Comparison of ENCODE assay signal across 17 cellular contexts in the genomic region with DNA sequence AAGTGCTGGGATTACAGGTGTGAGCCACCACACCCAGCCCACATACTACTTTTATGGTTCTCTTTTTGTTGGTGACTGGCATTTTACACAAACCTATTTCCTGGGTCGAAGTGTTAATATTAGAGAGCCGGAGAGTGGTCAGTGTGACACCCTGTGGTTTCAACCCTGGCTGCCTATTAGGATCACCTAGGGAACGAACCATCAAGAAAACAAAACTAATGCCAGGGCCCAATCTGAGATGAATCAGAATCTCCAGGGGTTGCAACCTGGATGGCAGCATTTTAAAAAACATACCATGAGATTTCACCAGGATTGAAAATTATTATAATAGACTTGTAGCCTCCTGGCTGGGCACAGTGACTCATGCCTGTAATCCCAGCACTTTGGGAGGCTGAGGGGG. TPM values are rescaled to one million over a fixed set of nuclear protein-coding genes. Genes with fewer than 3 reads are reported as not detected.
DNase-seq lines count a peak whose midpoint lies in the region; ATAC-seq and TF ChIP-seq lines count a peak whose summit lies in the region.
"Had no signal": no experiment of that assay in that cellular context is flagged by ENCODE, and none has a peak within 500 bp of the region (broad histone marks: within the 10 kb centered on the region; RNA-seq: fewer than 3 reads in every experiment).

No MANE protein-coding gene starts in this region.

- peaks cover 55 to 92% (median 75%) of the 10 kb centered on the region in 3 experiments for H3K36me3 Mint-ChIP-seq in H9 (ENCODE audit: insufficient read depth in 1 of 3, low read depth in 3 of 3)
- peaks cover 5% of the 10 kb centered on the region for H3K36me3 Mint-ChIP-seq in T-helper 17 cell (ENCODE audit: low read depth)
- peaks cover 35% of the 10 kb centered on the region for H3K36me3 Mint-ChIP-seq in endothelial cell (ENCODE audit: low read depth, unreplicated experiment)

- H3K23ac ChIP-seq in H9 (ENCODE audit: insufficient read length, low read depth, low read length) (no peak overlapping the region), trophoblast cell (ENCODE audit: low read length) (no peak overlapping the region)

- H3K14ac ChIP-seq in H9 (ENCODE audit: insufficient read depth, low read length) = no peak overlapping the region
- H3K14ac ChIP-seq in trophoblast cell (ENCODE audit: low read length) = no peak overlapping the region

- H3K9me3 Mint-ChIP-seq in H9 (no peaks in the 10 kb centered on the region), endothelial cell (ENCODE audit: unreplicated experiment) (no peaks in the 10 kb centered on the region)
- H3K9me3 Mint-ChIP-seq: CD4-positive, alpha-beta memory T cell; HFFc6 had no signal

- no peak overlapping the region for H2BK120ac ChIP-seq in H9 (ENCODE audit: low read depth, low read length, poor library complexity, severe bottlenecking)
- no peak overlapping the region for H2BK120ac ChIP-seq in trophoblast cell (ENCODE audit: insufficient read depth, low read length, poor library complexity)

- no peak overlapping the region for H3K27ac ChIP-seq in H9 (ENCODE audit: insufficient read length, low read depth, low read length)
- no peak overlapping the region for H3K27ac ChIP-seq in trophoblast cell (ENCODE audit: low read depth, low read length)
- H3K27ac ChIP-seq: C4-2B had no signal

- H3K4ac ChIP-seq in H9 (ENCODE audit: low read depth, low read length) (no peak overlapping the region), trophoblast cell (ENCODE audit: low read depth, low read length) (no peak overlapping the region)

- no peak overlapping the region for H2BK20ac ChIP-seq in H9 (ENCODE audit: low read depth, low read length, poor library complexity, severe bottlenecking)

- H2BK5ac ChIP-seq in H9 (ENCODE audit: insufficient read length, low read length) (no peak overlapping the region), trophoblast cell (ENCODE audit: low read depth, low read length, poor library complexity) (no peak overlapping the region)

- no peak for ATAC-seq in T-helper 17 cell
- ATAC-seq: HepG2 had no signal

- no peak overlapping the region for H3K4me3 Mint-ChIP-seq in H9
- H3K4me3 Mint-ChIP-seq in T-helper 17 cell = no peak overlapping the region
- H3K4me3 Mint-ChIP-seq in endothelial cell (ENCODE audit: unreplicated experiment) = no peak overlapping the region
- H3K4me3 Mint-ChIP-seq: CD4-positive, alpha-beta memory T cell; HFFc6 had no signal

- H4K91ac ChIP-seq in H9 (ENCODE audit: insufficient read length, low read depth, low read length) (no peak overlapping the region), trophoblast cell (ENCODE audit: low read depth, low read length) (no peak overlapping the region)

- no peak overlapping the region for H2AFZ ChIP-seq in H9 (ENCODE audit: low read length)
- no peak overlapping the region for H2AFZ ChIP-seq in trophoblast cell (ENCODE audit: insufficient read depth, low read length, poor library complexity)

- H4K8ac ChIP-seq in H9 (replicated peaks; ENCODE audit: insufficient read length, low read depth, low read length) = no peak overlapping the region
- H4K8ac ChIP-seq in trophoblast cell (ENCODE audit: low read depth, low read length) = no peak overlapping the region

- H3K4me1 Mint-ChIP-seq in H9 = peaks cover 33 to 35% of the 10 kb centered on the region in 2 experiments
- peaks cover 20% of the 10 kb centered on the region for H3K4me1 Mint-ChIP-seq in T-helper 17 cell
- H3K4me1 Mint-ChIP-seq in endothelial cell (ENCODE audit: unreplicated experiment) = peaks cover 26% of the 10 kb centered on the region

- no peak for TF ChIP-seq CTCF in H9 (conservative IDR thresholded peaks at IDR 0.05)
- TF ChIP-seq CTCF in endothelial cell (IDR thresholded peaks at IDR 0.05; ENCODE audit: unreplicated experiment) = no peak
- no peak for TF ChIP-seq CTCF in foreskin fibroblast (IDR thresholded peaks at IDR 0.05; ENCODE audit: low read depth, low read length)

- H3K27ac Mint-ChIP-seq in H9 (peak overlapping the region in 2 of 3 experiments; percentile 23 to 68; a peak in 2 of 7 replicates), T-helper 17 cell (peak overlapping the region; percentile 29), endothelial cell (ENCODE audit: unreplicated experiment) (peak overlapping the region; percentile 5)
- H3K27ac Mint-ChIP-seq: HFFc6 had no signal

- H4K20me1 ChIP-seq in H9 (ENCODE audit: control insufficient read depth, insufficient read depth, insufficient read length) = peaks cover 3% of the 10 kb centered on the region

- H3K4me3 ChIP-seq in trophoblast cell (ENCODE audit: low read depth, low read length) = no peak overlapping the region
- no peak overlapping the region for H3K4me3 ChIP-seq in foreskin fibroblast (ENCODE audit: low read depth in 1 of 2, low read length in 2 of 2)

- no peak overlapping the region for H3T11ph ChIP-seq in H9 (ENCODE audit: low read length)

- H3K36me3 ChIP-seq in trophoblast cell (ENCODE audit: control insufficient read depth in 1 of 2, insufficient read depth in 2 of 2, low read length in 2 of 2) = peaks cover 32% of the 10 kb centered on the region in 2 experiments

- H3K27me3 ChIP-seq in H9 (ENCODE audit: insufficient read depth, low read length) (no peaks in the 10 kb centered on the region), trophoblast cell (ENCODE audit: insufficient read depth, low read length) (no peaks in the 10 kb centered on the region)
- H3K27me3 ChIP-seq: BE2C had no signal

- DNase-seq in H9 (no peak), T-helper 17 cell (no peak), endothelial cell (ENCODE audit: low spot score) (no peak), renal cortical epithelial cell (ENCODE audit: low read depth) (peak; percentile 29), trophoblast cell (no peak), foreskin fibroblast (no peak), iPS-NIHi7 (ENCODE audit: extremely low spot score) (no peak)
- DNase-seq: BE2C; CD4-positive, alpha-beta memory T cell; DMS153; DMS79 treated with DMSO at 0.1 percent for 48 hours; EL; GOT3; HCEC 1CT; HFFc6 had no signal

- no CpG with 5 or more reads among the region's 3 CpGs for WGBS in H9 (ENCODE audit: extremely low coverage, insufficient read length, low lambda C conversion rate)
- WGBS in trophoblast cell (ENCODE audit: extremely low coverage, insufficient coverage, insufficient read length) = no CpG with 5 or more reads among the region's 3 CpGs

- H4K5ac ChIP-seq in H9 (ENCODE audit: insufficient read length, low read depth, low read length) = no peak overlapping the region

- H3K4me2 ChIP-seq in H9 (ENCODE audit: insufficient read depth, insufficient read length, low read length) (no peak overlapping the region), trophoblast cell (ENCODE audit: low read length) (no peak overlapping the region)

- H3K27me3 Mint-ChIP-seq in H9 (ENCODE audit: low read depth) = no peaks in the 10 kb centered on the region
- no peaks in the 10 kb centered on the region for H3K27me3 Mint-ChIP-seq in T-helper 17 cell
- H3K27me3 Mint-ChIP-seq in endothelial cell (ENCODE audit: unreplicated experiment) = peaks cover 8% of the 10 kb centered on the region
- H3K27me3 Mint-ChIP-seq: CD4-positive, alpha-beta memory T cell had no signal

- H3K79me2 ChIP-seq in H9 (ENCODE audit: insufficient read depth, low read length) = no peaks in the 10 kb centered on the region
- H3K79me2 ChIP-seq in trophoblast cell (ENCODE audit: control insufficient read depth, insufficient read depth, low read length, poor library complexity) = no peaks in the 10 kb centered on the region

- H2BK15ac ChIP-seq in H9 (ENCODE audit: low read depth, low read length) = no peak overlapping the region

- no peaks in the 10 kb centered on the region for H3K23me2 ChIP-seq in H9 (ENCODE audit: insufficient read length, low read depth, low read length, poor library complexity, severe bottlenecking)

- no peak overlapping the region for H3K56ac ChIP-seq in H9 (ENCODE audit: insufficient read length, low read depth, low read length)

- H2AK5ac ChIP-seq in H9 (ENCODE audit: insufficient read length, low read length) (no peak overlapping the region), trophoblast cell (ENCODE audit: low read length) (no peak overlapping the region)

- no peak overlapping the region for H3K9ac ChIP-seq in H9 (ENCODE audit: extremely low read depth, insufficient read length, low read length)
- H3K9ac ChIP-seq in trophoblast cell (ENCODE audit: low read length) = no peak overlapping the region

- H3K9me3 ChIP-seq in H9 (ENCODE audit: control insufficient read depth, low read depth, low read length) = no peaks in the 10 kb centered on the region
- no peaks in the 10 kb centered on the region for H3K9me3 ChIP-seq in T-helper 17 cell (ENCODE audit: control insufficient read depth, low read length, poor library complexity, severe bottlenecking)
- no peaks in the 10 kb centered on the region for H3K9me3 ChIP-seq in trophoblast cell (ENCODE audit: insufficient read depth, low read depth, low read length)
- H3K9me3 ChIP-seq: BE2C had no signal

- H3K79me1 ChIP-seq in H9 (ENCODE audit: insufficient read depth, low read depth, low read length, poor library complexity, severe bottlenecking) = peaks cover 3% of the 10 kb centered on the region
- no peaks in the 10 kb centered on the region for H3K79me1 ChIP-seq in trophoblast cell (ENCODE audit: low read length)

- peaks cover 7% of the 10 kb centered on the region; the same call in 1 of the 2 replicates for H3K4me1 ChIP-seq in H9 (ENCODE audit: insufficient read depth, low read length)
- H3K4me1 ChIP-seq in trophoblast cell (ENCODE audit: control insufficient read depth in 1 of 2, insufficient read depth in 2 of 2, low read length in 2 of 2) = no peaks in the 10 kb centered on the region
- H3K4me1 ChIP-seq: BE2C had no signal

- H3K18ac ChIP-seq in H9 (ENCODE audit: insufficient read length, low read depth, low read length) (no peak overlapping the region), trophoblast cell (ENCODE audit: low read length) (no peak overlapping the region)

- H4K12ac ChIP-seq in trophoblast cell (ENCODE audit: low read depth, low read length) = no peak overlapping the region

- H2BK12ac ChIP-seq in H9 (ENCODE audit: insufficient read length, low read depth, low read length) (no peak overlapping the region), trophoblast cell (ENCODE audit: low read length) (no peak overlapping the region)

RNA-seq across cellular contexts. Expression of a gene that starts 6.1 kb away (rescaled TPM):
- total RNA-seq in H9 (2021) = 113 and 114 TPM in 2 replicates
- 10 to 100 TPM; 48.5 to 49.2 TPM for total RNA-seq in T-helper 17 cell
- total RNA-seq in endothelial cell (ENCODE audit: unreplicated experiment) = 63.1 TPM
- total RNA-seq in renal cortical epithelial cell = 50.2 and 67.0 TPM in 2 replicates
- polyA plus RNA-seq in trophoblast cell (2013) = 86.6 and 91.4 TPM in 2 replicates

RNA-seq across cellular contexts. Expression of a gene that starts 17.4 kb away (rescaled TPM):
- total RNA-seq in H9 (2021) (15.6 TPM in 2 replicates), T-helper 17 cell (1 to 10 TPM; 3.6 to 4.5 TPM), endothelial cell (ENCODE audit: unreplicated experiment) (9.1 TPM), renal cortical epithelial cell (2.4 and 3.6 TPM in 2 replicates)
- polyA plus RNA-seq in trophoblast cell (2013) = 0.79 and 0.83 TPM in 2 replicates
- total RNA-seq: HepG2 had no signal

RNA-seq across cellular contexts. Expression of a gene that starts 21.6 kb away (rescaled TPM):
- total RNA-seq in H9 (2021) (82.3 and 86.1 TPM in 2 replicates), T-helper 17 cell (100 to 1,000 TPM; 108 to 111 TPM), endothelial cell (ENCODE audit: unreplicated experiment) (78.4 TPM), renal cortical epithelial cell (21.7 and 34.3 TPM in 2 replicates)
- polyA plus RNA-seq in trophoblast cell (2013) = 43.1 and 47.5 TPM in 2 replicates

RNA-seq across cellular contexts. Expression of a gene that starts 27.1 kb away (rescaled TPM):
- total RNA-seq in H9 (2021) = 20.8 and 21.3 TPM in 2 replicates
- total RNA-seq in T-helper 17 cell = 1 to 10 TPM; 4.6 to 6.6 TPM
- 411 TPM for total RNA-seq in endothelial cell (ENCODE audit: unreplicated experiment)
- 1.9 and 2.1 TPM in 2 replicates for total RNA-seq in renal cortical epithelial cell
- 1.8 and 2.0 TPM in 2 replicates for polyA plus RNA-seq in trophoblast cell (2013)

RNA-seq across cellular contexts. Expression of a gene that starts 30.9 kb away (rescaled TPM):
- total RNA-seq in H9 (2021) (113 and 115 TPM in 2 replicates), T-helper 17 cell (100 to 1,000 TPM; 118 TPM), endothelial cell (ENCODE audit: unreplicated experiment) (333 TPM), renal cortical epithelial cell (70.0 and 126 TPM in 2 replicates)
- 79.2 and 79.4 TPM in 2 replicates for polyA plus RNA-seq in trophoblast cell (2013)
